ENCODE assay signal across 8 cellular contexts in the genomic region with DNA sequence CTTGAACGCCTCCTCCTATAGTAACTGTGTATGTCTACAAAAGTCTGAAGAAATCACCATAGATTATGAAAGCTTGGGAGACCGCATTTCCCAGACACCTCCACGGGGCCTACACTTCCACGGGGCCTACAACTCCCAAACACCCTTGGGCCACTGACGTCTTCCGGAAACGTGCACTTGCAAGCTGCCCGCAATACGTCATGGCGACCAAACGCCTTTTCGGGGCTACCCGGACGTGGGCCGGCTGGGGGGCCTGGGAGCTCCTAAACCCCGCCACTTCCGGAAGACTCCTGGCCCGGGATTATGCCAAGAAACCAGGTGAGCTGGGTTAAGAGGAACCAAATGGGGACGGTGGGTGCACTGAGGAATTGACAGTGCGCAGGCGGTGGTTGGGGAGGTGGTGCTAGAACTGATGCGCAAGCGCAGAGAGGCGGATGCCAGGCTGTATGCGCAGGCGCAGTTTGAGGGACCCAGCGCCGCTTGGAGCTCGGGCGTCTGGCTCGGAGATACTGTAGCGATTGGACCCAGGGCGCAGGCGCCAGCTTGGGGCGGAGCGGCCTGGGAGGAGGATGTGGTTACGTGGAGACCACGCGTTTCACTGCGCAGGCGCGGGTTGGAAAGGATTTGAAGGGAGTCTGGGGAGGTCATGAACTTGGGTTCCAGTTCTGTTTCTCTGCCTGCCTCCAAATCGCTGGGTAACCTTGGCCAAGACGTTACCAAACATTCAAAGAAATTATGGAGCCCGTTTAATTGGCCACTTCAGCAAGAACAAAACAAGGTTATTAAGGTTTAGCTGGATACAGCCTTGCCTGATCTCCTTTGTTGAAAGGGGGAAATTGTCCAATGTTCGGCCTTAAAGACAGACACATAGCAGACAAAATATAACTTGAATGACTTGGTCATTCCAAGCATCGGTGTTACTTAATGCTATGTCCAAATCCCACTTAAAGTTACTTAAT. TPM values are rescaled to one million over a fixed set of nuclear protein-coding genes. Genes with fewer than 3 reads are reported as not detected.
A peak's percentile ranks its signal among the peaks of the same experiment; 100 is the strongest.
DNase-seq lines count a peak whose midpoint lies in the region; ATAC-seq and TF ChIP-seq lines count a peak whose summit lies in the region.

A gene (plus strand): TSS at position 182 of the 959 bp plus-strand sequence. CDS start 19 bp downstream, at position 201.

- H3K4me3 ChIP-seq in GM08714 (ENCODE audit: low read length) = peak within 1 kb of the TSS; percentile 96
- H3K4me3 ChIP-seq in testis = peak within 1 kb of the TSS; percentile 84 to 86

- 2 to 3% methylated on average over 32 to 47 of the region's 47 CpGs for WGBS in testis, 2 donors

- TF ChIP-seq POLR2A in testis (IDR thresholded peaks at IDR 0.05) = no peak

- H3K36me3 ChIP-seq in testis (ENCODE audit: low read depth, missing control alignments) = no peaks in the 10 kb centered on the region

- H3K27ac Mint-ChIP-seq in activated naive CD4-positive, alpha-beta T cell treated with anti-CD3 and anti-CD28 coated beads, Interleukin-2, amount 50 U/mL, for 72 hours = peak within 1 kb of the TSS; percentile 98 to 99

- H3K9me3 ChIP-seq in testis = no peaks in the 10 kb centered on the region

- TF ChIP-seq CTCF in omental fat pad (IDR thresholded peaks at IDR 0.05) (no peak), testis (IDR thresholded peaks at IDR 0.05) (peak in 1 of 3 experiments; percentile 11)

- H3K9me3 Mint-ChIP-seq in activated naive CD4-positive, alpha-beta T cell treated with anti-CD3 and anti-CD28 coated beads, Interleukin-2, amount 50 U/mL, for 72 hours = no peaks in the 10 kb centered on the region

- H3K36me3 Mint-ChIP-seq in activated naive CD4-positive, alpha-beta T cell treated with anti-CD3 and anti-CD28 coated beads, Interleukin-2, amount 50 U/mL, for 72 hours = peaks cover 7 to 14% of the 10 kb centered on the region in 2 donors

- ATAC-seq in HG02610 (IDR thresholded peaks at IDR 0.05; ENCODE audit: unreplicated experiment) = peak; percentile 77
- peak; percentile 87 to 88 for ATAC-seq in activated naive CD4-positive, alpha-beta T cell treated with anti-CD3 and anti-CD28 coated beads, Interleukin-2, amount 50 U/mL, for 72 hours
- ATAC-seq in omental fat pad (ENCODE audit: low FRiP score) = peak; percentile 97

- peak; percentile 99 for DNase-seq in NCI-H1092 treated with DMSO at 0.1 percent for 48 hours (lab: John Stamatoyannopoulos, UW)
- peak; percentile 98 for DNase-seq in SKM-1 (lab: John Stamatoyannopoulos, UW; ENCODE audit: unreplicated experiment)
- DNase-seq in activated naive CD4-positive, alpha-beta T cell treated with anti-CD3 and anti-CD28 coated beads, Interleukin-2, amount 50 U/mL, for 72 hours (ENCODE audit: low spot score in 2 of 2) = peak; percentile 99 to 100
- DNase-seq in glomerular endothelial cell (ENCODE audit: extremely low read depth, low read depth, low spot score) = peak; percentile 96
- peak; percentile 96 for DNase-seq in omental fat pad (ENCODE audit: low spot score)
- DNase-seq in testis = peak; percentile 99

- intact Hi-C loops in testis (cut with DNase I; ENCODE audit: low total_unique reads) = no loop called here

- peaks cover 9% of the 10 kb centered on the region for H3K4me1 ChIP-seq in testis

- peak within 1 kb of the TSS; percentile 98 for H3K27ac ChIP-seq in testis

- H3K27me3 ChIP-seq in testis = no peaks in the 10 kb centered on the region

RNA-seq across cellular contexts. Expression of the gene that starts here (rescaled TPM):
- total RNA-seq in activated naive CD4-positive, alpha-beta T cell treated with anti-CD3 and anti-CD28 coated beads, Interleukin-2, amount 50 U/mL, for 72 hours = 10 to 100 TPM; 15.7 to 68.7 TPM
- 65.2 and 71.4 TPM in 2 replicates for total RNA-seq in glomerular endothelial cell
- total RNA-seq in omental fat pad = 10 to 100 TPM; 52.4 to 76.3 (median 68.0) TPM
- 10 to 100 TPM; 42.4 to 57.4 TPM for total RNA-seq in testis
- polyA plus RNA-seq in testis (ENCODE audit: insufficient read depth, low read depth, low replicate concordance) = 96.4 TPM

Comparison
In these comparisons a context has a peak if more than half of its experiments do, and no peak if none do; other contexts are left out.
1. Peak in every context shown above with its lines: DNase-seq, ATAC-seq, H3K4me3 ChIP-seq and H3K27ac ChIP-seq.